In the genomic region with DNA sequence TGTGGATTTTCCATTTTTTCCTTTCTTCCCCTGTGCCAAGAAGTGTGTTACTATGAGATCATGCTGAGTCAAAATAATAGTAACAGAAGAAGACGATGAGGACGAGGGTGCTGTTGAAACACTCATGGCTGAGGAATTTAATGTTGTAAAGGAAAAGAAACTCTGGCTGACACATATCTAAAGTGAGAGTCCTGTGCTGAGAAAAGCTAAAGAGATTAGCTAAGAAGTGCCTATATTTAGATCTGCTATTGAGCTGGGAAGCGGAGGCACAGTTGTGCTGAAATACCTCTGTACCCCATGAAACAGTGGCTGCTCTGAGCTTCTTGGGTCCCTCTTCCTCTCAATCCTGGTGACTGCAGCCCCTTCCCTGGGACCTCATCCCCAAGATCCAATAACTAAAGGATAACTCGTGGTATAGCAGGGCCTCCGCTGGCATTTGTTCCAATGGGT, we compare ENCODE assay signal across 8 cellular contexts.
DNase-seq lines count a peak whose midpoint lies in the region; ATAC-seq, FAIRE-seq and TF ChIP-seq lines count a peak whose summit lies in the region.

No MANE protein-coding gene starts in this region.

- no peak for FAIRE-seq in D721Med (lab: Jason Lieb, UNC)

- TF ChIP-seq CTCF in D721Med (IDR thresholded peaks at IDR 0.05; ENCODE audit: insufficient read depth, missing control alignments) = no peak

- peak; percentile 23 for ATAC-seq in HG03135 (IDR thresholded peaks at IDR 0.05; ENCODE audit: unreplicated experiment)

- peak; percentile 47 for DNase-seq in activated CD4-positive, alpha-beta T cell treated with anti-CD3 and anti-CD28 coated beads for 48 hours
- DNase-seq in activated CD4-positive, alpha-beta T cell treated with anti-CD3 and anti-CD28 coated beads for 1 hour = no peak
- DNase-seq in activated naive CD4-positive, alpha-beta T cell treated with anti-CD3 and anti-CD28 coated beads, Interleukin-2, amount 50 U/mL, for 16 hours = peak; percentile 34
- peak; percentile 95 for DNase-seq in kidney tubule cell (ENCODE audit: low spot score)
- DNase-seq in activated gamma-delta T cell treated with Interleukin-2 at 50 U/mL for 16 hours = no peak
- no peak for DNase-seq in NCI-H187 (lab: John Stamatoyannopoulos, UW)
- DNase-seq in D721Med (ENCODE audit: insufficient read length, low spot score) = no peak

Comparison
In these comparisons a context has a peak if more than half of its experiments do, and no peak if none do; other contexts are left out.
1. DNase-seq: peak in activated CD4-positive, alpha-beta T cell treated with anti-CD3 and anti-CD28 coated beads for 48 hours (single experiment), activated naive CD4-positive, alpha-beta T cell treated with anti-CD3 and anti-CD28 coated beads, Interleukin-2, amount 50 U/mL, for 16 hours (single experiment) and kidney tubule cell (single experiment); none in activated CD4-positive, alpha-beta T cell treated with anti-CD3 and anti-CD28 coated beads for 1 hour (single experiment), activated gamma-delta T cell treated with Interleukin-2 at 50 U/mL for 16 hours (single experiment), NCI-H187 (0 of 2) and D721Med (single experiment).